1 cellular context compared by ENCODE assay signal in genomic region chr11:68259122-68259959, GRCh38.
TF ChIP-seq lines count a peak whose summit lies in the region.

No MANE protein-coding gene starts in this region.

TF ChIP-seq in K562, 482 proteins besides CTCF, POLR2A, EP300 and RAD21:
- TF ChIP-seq ZNF668 (CRISPR knock-in tag; IDR thresholded peaks at IDR 0.05) (no peak), TBP (optimal IDR thresholded peaks at IDR 0.05; ENCODE audit: low read depth, low read length) (no peak), POLR2AphosphoS2 (IDR thresholded peaks at IDR 0.05; ENCODE audit: low read length) (peak; percentile 67; the same call in 1 of the 2 replicates), POLR2G (IDR thresholded peaks at IDR 0.05; ENCODE audit: low read depth, low read length) (peak; percentile 69), TGIF2 (CRISPR knock-in tag; IDR thresholded peaks at IDR 0.05) (no peak), HOXB6 (CRISPR knock-in tag; IDR thresholded peaks at IDR 0.05; ENCODE audit: borderline replicate concordance) (no peak), ZNF398 (CRISPR knock-in tag; IDR thresholded peaks at IDR 0.05) (no peak), NFRKB (IDR thresholded peaks at IDR 0.05; ENCODE audit: low read depth) (no peak), ZNF124 (CRISPR knock-in tag; IDR thresholded peaks at IDR 0.05) (no peak), ZBTB12 (CRISPR knock-in tag; IDR thresholded peaks at IDR 0.05) (no peak), GABPB1 (CRISPR knock-in tag; IDR thresholded peaks at IDR 0.05) (0 out of 2 replicates have a peak, but pooled peaks have one; percentile 36), TARDBP (IDR thresholded peaks at IDR 0.05) (peak; percentile 31; the same call in 1 of the 2 replicates), POLR2B (IDR thresholded peaks at IDR 0.05; ENCODE audit: low read depth, partially characterized antibody) (peak; percentile 55), DDX20 (tag; IDR thresholded peaks at IDR 0.05; ENCODE audit: low read depth) (no peak), SAFB2 (IDR thresholded peaks at IDR 0.05; ENCODE audit: borderline replicate concordance, low read depth, low read length, severe bottlenecking) (no peak)
- TF ChIP-seq, protein P1, sequence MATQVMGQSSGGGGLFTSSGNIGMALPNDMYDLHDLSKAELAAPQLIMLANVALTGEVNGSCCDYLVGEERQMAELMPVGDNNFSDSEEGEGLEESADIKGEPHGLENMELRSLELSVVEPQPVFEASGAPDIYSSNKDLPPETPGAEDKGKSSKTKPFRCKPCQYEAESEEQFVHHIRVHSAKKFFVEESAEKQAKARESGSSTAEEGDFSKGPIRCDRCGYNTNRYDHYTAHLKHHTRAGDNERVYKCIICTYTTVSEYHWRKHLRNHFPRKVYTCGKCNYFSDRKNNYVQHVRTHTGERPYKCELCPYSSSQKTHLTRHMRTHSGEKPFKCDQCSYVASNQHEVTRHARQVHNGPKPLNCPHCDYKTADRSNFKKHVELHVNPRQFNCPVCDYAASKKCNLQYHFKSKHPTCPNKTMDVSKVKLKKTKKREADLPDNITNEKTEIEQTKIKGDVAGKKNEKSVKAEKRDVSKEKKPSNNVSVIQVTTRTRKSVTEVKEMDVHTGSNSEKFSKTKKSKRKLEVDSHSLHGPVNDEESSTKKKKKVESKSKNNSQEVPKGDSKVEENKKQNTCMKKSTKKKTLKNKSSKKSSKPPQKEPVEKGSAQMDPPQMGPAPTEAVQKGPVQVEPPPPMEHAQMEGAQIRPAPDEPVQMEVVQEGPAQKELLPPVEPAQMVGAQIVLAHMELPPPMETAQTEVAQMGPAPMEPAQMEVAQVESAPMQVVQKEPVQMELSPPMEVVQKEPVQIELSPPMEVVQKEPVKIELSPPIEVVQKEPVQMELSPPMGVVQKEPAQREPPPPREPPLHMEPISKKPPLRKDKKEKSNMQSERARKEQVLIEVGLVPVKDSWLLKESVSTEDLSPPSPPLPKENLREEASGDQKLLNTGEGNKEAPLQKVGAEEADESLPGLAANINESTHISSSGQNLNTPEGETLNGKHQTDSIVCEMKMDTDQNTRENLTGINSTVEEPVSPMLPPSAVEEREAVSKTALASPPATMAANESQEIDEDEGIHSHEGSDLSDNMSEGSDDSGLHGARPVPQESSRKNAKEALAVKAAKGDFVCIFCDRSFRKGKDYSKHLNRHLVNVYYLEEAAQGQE (CRISPR knock-in tag; IDR thresholded peaks at IDR 0.05; ENCODE audit: low read depth), result peak; percentile 41; the same call in 1 of the 2 replicates
- TF ChIP-seq, protein P2, sequence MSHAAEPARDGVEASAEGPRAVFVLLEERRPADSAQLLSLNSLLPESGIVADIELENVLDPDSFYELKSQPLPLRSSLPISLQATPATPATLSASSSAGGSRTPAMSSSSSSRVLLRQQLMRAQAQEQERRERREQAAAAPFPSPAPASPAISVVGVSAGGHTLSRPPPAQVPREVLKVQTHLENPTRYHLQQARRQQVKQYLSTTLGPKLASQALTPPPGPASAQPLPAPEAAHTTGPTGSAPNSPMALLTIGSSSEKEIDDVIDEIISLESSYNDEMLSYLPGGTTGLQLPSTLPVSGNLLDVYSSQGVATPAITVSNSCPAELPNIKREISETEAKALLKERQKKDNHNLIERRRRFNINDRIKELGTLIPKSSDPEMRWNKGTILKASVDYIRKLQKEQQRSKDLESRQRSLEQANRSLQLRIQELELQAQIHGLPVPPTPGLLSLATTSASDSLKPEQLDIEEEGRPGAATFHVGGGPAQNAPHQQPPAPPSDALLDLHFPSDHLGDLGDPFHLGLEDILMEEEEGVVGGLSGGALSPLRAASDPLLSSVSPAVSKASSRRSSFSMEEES (CRISPR knock-in tag; IDR thresholded peaks at IDR 0.05), result no peak
- TF ChIP-seq, protein P3, sequence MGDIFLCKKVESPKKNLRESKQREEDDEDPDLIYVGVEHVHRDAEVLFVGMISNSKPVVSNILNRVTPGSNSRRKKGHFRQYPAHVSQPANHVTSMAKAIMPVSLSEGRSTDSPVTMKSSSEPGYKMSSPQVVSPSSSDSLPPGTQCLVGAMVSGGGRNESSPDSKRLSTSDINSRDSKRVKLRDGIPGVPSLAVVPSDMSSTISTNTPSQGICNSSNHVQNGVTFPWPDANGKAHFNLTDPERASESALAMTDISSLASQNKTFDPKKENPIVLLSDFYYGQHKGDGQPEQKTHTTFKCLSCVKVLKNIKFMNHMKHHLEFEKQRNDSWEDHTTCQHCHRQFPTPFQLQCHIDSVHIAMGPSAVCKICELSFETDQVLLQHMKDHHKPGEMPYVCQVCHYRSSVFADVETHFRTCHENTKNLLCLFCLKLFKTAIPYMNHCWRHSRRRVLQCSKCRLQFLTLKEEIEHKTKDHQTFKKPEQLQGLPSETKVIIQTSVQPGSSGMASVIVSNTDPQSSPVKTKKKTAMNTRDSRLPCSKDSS (IDR thresholded peaks at IDR 0.05; ENCODE audit: low read depth, partially characterized antibody), result no peak
- TF ChIP-seq, protein P4, sequence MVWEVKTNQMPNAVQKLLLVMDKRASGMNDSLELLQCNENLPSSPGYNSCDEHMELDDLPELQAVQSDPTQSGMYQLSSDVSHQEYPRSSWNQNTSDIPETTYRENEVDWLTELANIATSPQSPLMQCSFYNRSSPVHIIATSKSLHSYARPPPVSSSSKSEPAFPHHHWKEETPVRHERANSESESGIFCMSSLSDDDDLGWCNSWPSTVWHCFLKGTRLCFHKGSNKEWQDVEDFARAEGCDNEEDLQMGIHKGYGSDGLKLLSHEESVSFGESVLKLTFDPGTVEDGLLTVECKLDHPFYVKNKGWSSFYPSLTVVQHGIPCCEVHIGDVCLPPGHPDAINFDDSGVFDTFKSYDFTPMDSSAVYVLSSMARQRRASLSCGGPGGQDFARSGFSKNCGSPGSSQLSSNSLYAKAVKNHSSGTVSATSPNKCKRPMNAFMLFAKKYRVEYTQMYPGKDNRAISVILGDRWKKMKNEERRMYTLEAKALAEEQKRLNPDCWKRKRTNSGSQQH (CRISPR knock-in tag; IDR thresholded peaks at IDR 0.05), result 0 out of 2 replicates have a peak, but pooled peaks have one; percentile 26
- TF ChIP-seq, protein P5, sequence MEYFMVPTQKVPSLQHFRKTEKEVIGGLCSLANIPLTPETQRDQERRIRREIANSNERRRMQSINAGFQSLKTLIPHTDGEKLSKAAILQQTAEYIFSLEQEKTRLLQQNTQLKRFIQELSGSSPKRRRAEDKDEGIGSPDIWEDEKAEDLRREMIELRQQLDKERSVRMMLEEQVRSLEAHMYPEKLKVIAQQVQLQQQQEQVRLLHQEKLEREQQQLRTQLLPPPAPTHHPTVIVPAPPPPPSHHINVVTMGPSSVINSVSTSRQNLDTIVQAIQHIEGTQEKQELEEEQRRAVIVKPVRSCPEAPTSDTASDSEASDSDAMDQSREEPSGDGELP (CRISPR knock-in tag; IDR thresholded peaks at IDR 0.05; ENCODE audit: borderline replicate concordance), result 0 out of 2 replicates have a peak, but pooled peaks have one; percentile 26
